ENCODE assay signal across 10 cellular contexts in genomic region chr10:80253266-80253962, GRCh38. TPM values are rescaled to one million over a fixed set of nuclear protein-coding genes. Genes with fewer than 3 reads are reported as not detected.
DNase-seq lines count a peak whose midpoint lies in the region; ATAC-seq and TF ChIP-seq lines count a peak whose summit lies in the region.
"Had no signal": no experiment of that assay in that cellular context is flagged by ENCODE, and none has a peak within 500 bp of the region (broad histone marks: within the 10 kb centered on the region; RNA-seq: fewer than 3 reads in every experiment).

No MANE protein-coding gene starts in this region.

- no peak for TF ChIP-seq POLR2A in GM18505 (IDR thresholded peaks at IDR 0.05; ENCODE audit: borderline replicate concordance, extremely low read depth, insufficient read depth, insufficient read length)

- POLR2A ChIA-PET in activated CD8-positive, alpha-beta T cell treated with anti-CD3 and anti-CD28 coated beads, Interleukin-2, amount 10 ng/mL, durations not matched to agents 7 days and 5 days (lab: Charles Lee): interaction anchor here (0.7 kb wide), 1 partner anchor 109 kb away, joined by 4 read pairs; no protein-coding TSS in a partner anchor
- POLR2A ChIA-PET in WTC11 (lab: Charles Lee): no interaction called here

- H3K36me3 Mint-ChIP-seq in activated CD8-positive, alpha-beta T cell treated with anti-CD3 and anti-CD28 coated beads, Interleukin-2, amount 10 ng/mL, durations not matched to agents 7 days and 5 days (ENCODE audit: low read depth): no peaks in the 10 kb centered on the region
- H3K36me3 Mint-ChIP-seq in WTC11: no peaks in the 10 kb centered on the region
- H3K36me3 Mint-ChIP-seq: brain had no signal

- H3K9me3 Mint-ChIP-seq in activated CD8-positive, alpha-beta T cell treated with anti-CD3 and anti-CD28 coated beads, Interleukin-2, amount 10 ng/mL, durations not matched to agents 7 days and 5 days (ENCODE audit: insufficient read depth): no peaks in the 10 kb centered on the region
- H3K9me3 Mint-ChIP-seq in WTC11: peaks cover 7% of the 10 kb centered on the region; the same call in 1 of the 2 replicates

- no peak for TF ChIP-seq CTCF in WTC11 (IDR thresholded peaks at IDR 0.05)

- H3K27ac Mint-ChIP-seq in activated CD8-positive, alpha-beta T cell treated with anti-CD3 and anti-CD28 coated beads, Interleukin-2, amount 10 ng/mL, durations not matched to agents 7 days and 5 days: peak overlapping the region; percentile 90
- no peak overlapping the region for H3K27ac Mint-ChIP-seq in WTC11

- no peak overlapping the region for H3K4me3 Mint-ChIP-seq in activated CD8-positive, alpha-beta T cell treated with anti-CD3 and anti-CD28 coated beads, Interleukin-2, amount 10 ng/mL, durations not matched to agents 7 days and 5 days
- H3K4me3 Mint-ChIP-seq in WTC11: no peak overlapping the region
- H3K4me3 Mint-ChIP-seq: brain had no signal

- peak; percentile 69 for ATAC-seq in GM18505 (IDR thresholded peaks at IDR 0.05; ENCODE audit: unreplicated experiment)
- ATAC-seq in GM21367 (IDR thresholded peaks at IDR 0.05; ENCODE audit: unreplicated experiment): peak; percentile 76
- peak; percentile 68 for ATAC-seq in HG03139 (IDR thresholded peaks at IDR 0.05; ENCODE audit: unreplicated experiment)
- ATAC-seq in activated CD8-positive, alpha-beta T cell treated with anti-CD3 and anti-CD28 coated beads, Interleukin-2, amount 10 ng/mL, durations not matched to agents 7 days and 5 days: peak; percentile 62
- ATAC-seq in WTC11: no peak

- peaks cover 21% of the 10 kb centered on the region for H3K4me1 Mint-ChIP-seq in activated CD8-positive, alpha-beta T cell treated with anti-CD3 and anti-CD28 coated beads, Interleukin-2, amount 10 ng/mL, durations not matched to agents 7 days and 5 days (ENCODE audit: low read depth)
- H3K4me1 Mint-ChIP-seq in WTC11: peaks cover 7% of the 10 kb centered on the region
- H3K4me1 Mint-ChIP-seq: brain had no signal

- H3K27me3 Mint-ChIP-seq in activated CD8-positive, alpha-beta T cell treated with anti-CD3 and anti-CD28 coated beads, Interleukin-2, amount 10 ng/mL, durations not matched to agents 7 days and 5 days (ENCODE audit: low read depth): peaks cover 9% of the 10 kb centered on the region
- H3K27me3 Mint-ChIP-seq in WTC11 (ENCODE audit: low read depth): peaks cover 20% of the 10 kb centered on the region

- peak; percentile 54 for DNase-seq in activated CD8-positive, alpha-beta T cell treated with anti-CD3 and anti-CD28 coated beads, Interleukin-2, amount 10 ng/mL, durations not matched to agents 7 days and 5 days
- no peak for DNase-seq in WTC11 (ENCODE audit: low spot score)
- no peak for DNase-seq in cardiac septum (ENCODE audit: low spot score)
- no peak for DNase-seq in hepatic stellate cell (ENCODE audit: low spot score)
- no peak for DNase-seq in cortex of kidney (lab: John Stamatoyannopoulos, UW)
- DNase-seq: NCI-H524 treated with DMSO at 0.1 percent for 48 hours had no signal

- CTCF ChIA-PET in activated CD8-positive, alpha-beta T cell treated with anti-CD3 and anti-CD28 coated beads, Interleukin-2, amount 10 ng/mL, durations not matched to agents 7 days and 5 days (lab: Charles Lee): interaction anchor here (1.0 to 3.0 kb wide), 5 partner anchors 7 to 195 kb away, joined by 3 to 17 read pairs (median 3); no protein-coding TSS in a partner anchor
- CTCF ChIA-PET in WTC11 (lab: Charles Lee): interaction anchor here (0.6 kb wide), 1 partner anchor 183 kb away, joined by 3 read pairs; no protein-coding TSS in a partner anchor

- intact Hi-C loops in cardiac septum (cut with DNase I): no loop called here

TF ChIP-seq in WTC11, 78 proteins besides CTCF, POLR2A, EP300 and RAD21 (continues in another document):
- TF ChIP-seq, protein P1, sequence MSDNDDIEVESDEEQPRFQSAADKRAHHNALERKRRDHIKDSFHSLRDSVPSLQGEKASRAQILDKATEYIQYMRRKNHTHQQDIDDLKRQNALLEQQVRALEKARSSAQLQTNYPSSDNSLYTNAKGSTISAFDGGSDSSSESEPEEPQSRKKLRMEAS (CRISPR knock-in tag; IDR thresholded peaks at IDR 0.05): no peak
- TF ChIP-seq TEAD4 (CRISPR knock-in tag; IDR thresholded peaks at IDR 0.05) (no peak), ZNF425 (CRISPR knock-in tag; conservative IDR thresholded peaks at IDR 0.05) (no peak), MXD4 (CRISPR knock-in tag; IDR thresholded peaks at IDR 0.05; ENCODE audit: borderline replicate concordance) (no peak), RELA (CRISPR knock-in tag; IDR thresholded peaks at IDR 0.05; ENCODE audit: borderline replicate concordance) (no peak), SMAD3 (CRISPR knock-in tag; IDR thresholded peaks at IDR 0.05; ENCODE audit: borderline replicate concordance) (no peak), USF1 (CRISPR knock-in tag; IDR thresholded peaks at IDR 0.05) (no peak), SOX15 (CRISPR knock-in tag; IDR thresholded peaks at IDR 0.05) (no peak), ETV6 (CRISPR knock-in tag; IDR thresholded peaks at IDR 0.05) (no peak), KAT7 (CRISPR knock-in tag; IDR thresholded peaks at IDR 0.05; ENCODE audit: borderline replicate concordance) (no peak)
- TF ChIP-seq, protein P2, sequence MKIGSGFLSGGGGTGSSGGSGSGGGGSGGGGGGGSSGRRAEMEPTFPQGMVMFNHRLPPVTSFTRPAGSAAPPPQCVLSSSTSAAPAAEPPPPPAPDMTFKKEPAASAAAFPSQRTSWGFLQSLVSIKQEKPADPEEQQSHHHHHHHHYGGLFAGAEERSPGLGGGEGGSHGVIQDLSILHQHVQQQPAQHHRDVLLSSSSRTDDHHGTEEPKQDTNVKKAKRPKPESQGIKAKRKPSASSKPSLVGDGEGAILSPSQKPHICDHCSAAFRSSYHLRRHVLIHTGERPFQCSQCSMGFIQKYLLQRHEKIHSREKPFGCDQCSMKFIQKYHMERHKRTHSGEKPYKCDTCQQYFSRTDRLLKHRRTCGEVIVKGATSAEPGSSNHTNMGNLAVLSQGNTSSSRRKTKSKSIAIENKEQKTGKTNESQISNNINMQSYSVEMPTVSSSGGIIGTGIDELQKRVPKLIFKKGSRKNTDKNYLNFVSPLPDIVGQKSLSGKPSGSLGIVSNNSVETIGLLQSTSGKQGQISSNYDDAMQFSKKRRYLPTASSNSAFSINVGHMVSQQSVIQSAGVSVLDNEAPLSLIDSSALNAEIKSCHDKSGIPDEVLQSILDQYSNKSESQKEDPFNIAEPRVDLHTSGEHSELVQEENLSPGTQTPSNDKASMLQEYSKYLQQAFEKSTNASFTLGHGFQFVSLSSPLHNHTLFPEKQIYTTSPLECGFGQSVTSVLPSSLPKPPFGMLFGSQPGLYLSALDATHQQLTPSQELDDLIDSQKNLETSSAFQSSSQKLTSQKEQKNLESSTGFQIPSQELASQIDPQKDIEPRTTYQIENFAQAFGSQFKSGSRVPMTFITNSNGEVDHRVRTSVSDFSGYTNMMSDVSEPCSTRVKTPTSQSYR (CRISPR knock-in tag; IDR thresholded peaks at IDR 0.05): no peak
- TF ChIP-seq, protein P3, sequence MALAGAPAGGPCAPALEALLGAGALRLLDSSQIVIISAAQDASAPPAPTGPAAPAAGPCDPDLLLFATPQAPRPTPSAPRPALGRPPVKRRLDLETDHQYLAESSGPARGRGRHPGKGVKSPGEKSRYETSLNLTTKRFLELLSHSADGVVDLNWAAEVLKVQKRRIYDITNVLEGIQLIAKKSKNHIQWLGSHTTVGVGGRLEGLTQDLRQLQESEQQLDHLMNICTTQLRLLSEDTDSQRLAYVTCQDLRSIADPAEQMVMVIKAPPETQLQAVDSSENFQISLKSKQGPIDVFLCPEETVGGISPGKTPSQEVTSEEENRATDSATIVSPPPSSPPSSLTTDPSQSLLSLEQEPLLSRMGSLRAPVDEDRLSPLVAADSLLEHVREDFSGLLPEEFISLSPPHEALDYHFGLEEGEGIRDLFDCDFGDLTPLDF (CRISPR knock-in tag; IDR thresholded peaks at IDR 0.05): no peak
- TF ChIP-seq, protein P4, sequence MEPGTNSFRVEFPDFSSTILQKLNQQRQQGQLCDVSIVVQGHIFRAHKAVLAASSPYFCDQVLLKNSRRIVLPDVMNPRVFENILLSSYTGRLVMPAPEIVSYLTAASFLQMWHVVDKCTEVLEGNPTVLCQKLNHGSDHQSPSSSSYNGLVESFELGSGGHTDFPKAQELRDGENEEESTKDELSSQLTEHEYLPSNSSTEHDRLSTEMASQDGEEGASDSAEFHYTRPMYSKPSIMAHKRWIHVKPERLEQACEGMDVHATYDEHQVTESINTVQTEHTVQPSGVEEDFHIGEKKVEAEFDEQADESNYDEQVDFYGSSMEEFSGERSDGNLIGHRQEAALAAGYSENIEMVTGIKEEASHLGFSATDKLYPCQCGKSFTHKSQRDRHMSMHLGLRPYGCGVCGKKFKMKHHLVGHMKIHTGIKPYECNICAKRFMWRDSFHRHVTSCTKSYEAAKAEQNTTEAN (CRISPR knock-in tag; IDR thresholded peaks at IDR 0.05): no peak

RNA-seq across cellular contexts. Expression of gene MAT1A, which starts 36.0 kb away (rescaled TPM):
- total RNA-seq in activated CD8-positive, alpha-beta T cell treated with anti-CD3 and anti-CD28 coated beads, Interleukin-2, amount 10 ng/mL, durations not matched to agents 7 days and 5 days: not detected
- total RNA-seq in WTC11 (2021) (2.3 to 5.0 TPM (median 4.3 TPM) in 3 replicates), cardiac septum (0.11 TPM)

RNA-seq across cellular contexts. Expression of gene ANXA11, which starts 48.1 kb away (rescaled TPM):
- total RNA-seq in activated CD8-positive, alpha-beta T cell treated with anti-CD3 and anti-CD28 coated beads, Interleukin-2, amount 10 ng/mL, durations not matched to agents 7 days and 5 days: 100 to 1,000 TPM; 249 to 277 TPM
- total RNA-seq in WTC11 (2021) (67.5 to 83.3 TPM (median 80.1 TPM) in 3 replicates), cardiac septum (406 TPM)
